Comparison of ENCODE assay signal across 8 cellular contexts in the genomic region with DNA sequence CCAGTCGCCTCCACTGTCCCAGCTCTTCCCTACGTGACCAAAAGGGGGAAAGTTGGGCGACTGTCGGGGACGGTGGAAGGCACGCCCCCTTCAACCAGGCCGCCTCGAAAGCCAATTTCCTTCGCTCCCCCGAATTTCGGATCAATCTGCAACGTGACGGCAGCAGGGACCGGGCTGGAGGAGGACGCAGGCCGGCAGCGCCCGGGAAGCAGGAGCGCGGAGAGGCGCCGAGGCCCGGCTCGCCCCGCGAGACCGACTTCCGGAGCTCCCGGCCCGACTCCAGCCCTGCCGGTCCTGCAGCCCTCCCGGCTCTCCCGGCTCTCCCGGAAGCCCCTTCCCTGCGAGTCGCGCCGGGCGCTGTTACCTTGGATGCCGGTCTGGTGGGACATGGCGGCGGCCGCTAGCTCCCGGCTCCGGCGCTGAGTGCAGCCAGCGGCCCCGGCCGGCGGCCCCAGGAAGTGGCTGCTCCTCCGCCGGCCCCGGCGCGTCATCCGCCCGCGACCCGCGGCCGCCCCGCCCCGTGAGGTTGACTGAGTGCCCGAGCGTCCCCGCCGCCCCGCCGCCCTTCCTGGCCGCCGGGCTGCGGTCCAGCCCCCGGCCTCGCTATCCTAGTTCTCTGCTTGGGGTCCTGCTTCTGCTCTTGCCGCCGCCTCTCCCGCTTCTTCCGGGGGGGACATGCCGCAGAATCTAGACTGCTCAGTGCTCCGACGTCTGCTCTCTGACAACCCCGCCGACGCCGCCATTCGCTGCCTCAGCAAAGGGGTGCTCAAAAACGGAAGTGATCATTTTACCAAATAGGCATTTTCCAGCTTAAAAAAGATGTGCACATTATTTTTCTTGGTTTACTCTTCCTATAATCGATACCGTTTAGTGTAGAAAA. TPM values are rescaled to one million over a fixed set of nuclear protein-coding genes. Genes with fewer than 3 reads are reported as not detected.
DNase-seq lines count a peak whose midpoint lies in the region; ATAC-seq and TF ChIP-seq lines count a peak whose summit lies in the region.

TWF1 (minus strand) TSS at position 461 of the 880 bp plus-strand sequence; CDS start at position 389, 72 bp downstream.

- no peaks in the 10 kb centered on the region for H3K9me3 ChIP-seq in lung (ENCODE audit: control insufficient read depth in 2 of 2, insufficient read depth in 1 of 2, low read length in 1 of 2)

- H3K36me3 ChIP-seq in lung (ENCODE audit: control insufficient read depth in 2 of 2, insufficient read depth in 2 of 2, low read length in 2 of 2), result no peaks in the 10 kb centered on the region

- no peaks in the 10 kb centered on the region for H3K27me3 ChIP-seq in lung (ENCODE audit: control insufficient read depth, insufficient read depth)

- no peak for TF ChIP-seq CTCF in activated CD8-positive, alpha-beta T cell treated with anti-CD3 and anti-CD28 coated beads for 36 hours (IDR thresholded peaks at IDR 0.05)
- no peak for TF ChIP-seq CTCF in lung (IDR thresholded peaks at IDR 0.05; ENCODE audit: control extremely low read depth, extremely low read depth)

- H3K4me1 Mint-ChIP-seq in activated CD8-positive, alpha-beta T cell treated with anti-CD3 and anti-CD28 coated beads for 36 hours (ENCODE audit: low read depth), result peaks cover 34% of the 10 kb centered on the region

- no peaks in the 10 kb centered on the region for H3K27me3 Mint-ChIP-seq in activated CD8-positive, alpha-beta T cell treated with anti-CD3 and anti-CD28 coated beads for 36 hours

- intact Hi-C loops in activated CD8-positive, alpha-beta T cell treated with anti-CD3 and anti-CD28 coated beads for 36 hours (cut with micrococcal nuclease), result loop anchor here (5.0 kb wide), 1 partner anchor 49 kb away; the partner anchor contains the start of genes IRAK4 and PUS7L

- peak within 1 kb of the TSS; percentile 94 to 97 for H3K27ac ChIP-seq in lung (ENCODE audit: low read depth in 1 of 2, low read length in 1 of 2)

- CTCF ChIA-PET in activated CD8-positive, alpha-beta T cell treated with anti-CD3 and anti-CD28 coated beads for 36 hours (lab: Charles Lee), result interaction anchor here (0.8 to 4.6 kb wide), 8 partner anchors 9 to 77 kb away, joined by 3 to 34 read pairs (median 4); partner anchors contain the start of gene TMEM117

- POLR2A ChIA-PET in activated CD8-positive, alpha-beta T cell treated with anti-CD3 and anti-CD28 coated beads for 36 hours (lab: Charles Lee), result interaction anchor here (0.7 to 2.1 kb wide), 12 partner anchors 9 to 70 kb away, joined by 3 to 10 read pairs (median 4); partner anchors contain the start of genes IRAK4, PUS7L and TMEM117

- H3K4me1 ChIP-seq in lung (ENCODE audit: control insufficient read depth in 2 of 2, insufficient read depth in 2 of 2, low read length in 2 of 2), result no peaks in the 10 kb centered on the region

- peak; percentile 97 for ATAC-seq in GM19324 (IDR thresholded peaks at IDR 0.05; ENCODE audit: low FRiP score, unreplicated experiment)
- peak; percentile 93 for ATAC-seq in HG03460 (IDR thresholded peaks at IDR 0.05; ENCODE audit: unreplicated experiment)
- peak; percentile 94 for ATAC-seq in activated CD8-positive, alpha-beta T cell treated with anti-CD3 and anti-CD28 coated beads for 36 hours
- ATAC-seq in lung (ENCODE audit: insufficient read depth, low FRiP score), result peak; percentile 100

- no peaks in the 10 kb centered on the region for H3K9me3 Mint-ChIP-seq in activated CD8-positive, alpha-beta T cell treated with anti-CD3 and anti-CD28 coated beads for 36 hours

- H3K27ac Mint-ChIP-seq in activated CD8-positive, alpha-beta T cell treated with anti-CD3 and anti-CD28 coated beads for 36 hours, result peak within 1 kb of the TSS; percentile 100

- peaks cover 12% of the 10 kb centered on the region for H3K36me3 Mint-ChIP-seq in activated CD8-positive, alpha-beta T cell treated with anti-CD3 and anti-CD28 coated beads for 36 hours (ENCODE audit: low read depth)

- WGBS in lung, 2 donors, result 0% methylated on average over 64 to 89 of the region's 89 CpGs

- DNase-seq in CD1c-positive myeloid dendritic cell (ENCODE audit: extremely low spot score) (peak; percentile 92), NCI-H748 treated with DMSO at 0.1 percent for 48 hours (lab: John Stamatoyannopoulos, UW) (peak; percentile 63), ecto neural progenitor cell (ENCODE audit: low spot score) (peak; percentile 96), lung (ENCODE audit: low spot score) (peak; percentile 88)
- peak; percentile 90 for DNase-seq in activated CD8-positive, alpha-beta T cell treated with anti-CD3 and anti-CD28 coated beads for 36 hours
- peak; percentile 68 to 80 (median 73) for DNase-seq in stimulated activated CD4-positive, alpha-beta T cell treated with anti-CD3 and anti-CD28 coated beads, TNF-alpha, amount 100 ng/mL, for 4 hours (ENCODE audit: low read depth in 3 of 3)

- peak within 1 kb of the TSS; percentile 82 for H3K4me3 Mint-ChIP-seq in activated CD8-positive, alpha-beta T cell treated with anti-CD3 and anti-CD28 coated beads for 36 hours

- peak within 1 kb of the TSS; percentile 99 for H3K4me3 ChIP-seq in lung

RNA-seq across cellular contexts. Expression of gene TWF1, which starts in this region (rescaled TPM):
- total RNA-seq in activated CD8-positive, alpha-beta T cell treated with anti-CD3 and anti-CD28 coated beads for 36 hours, result 10 to 100 TPM; 17.0 to 18.9 TPM
- total RNA-seq in lung, result 10 to 100 TPM; 52.9 to 80.1 TPM
- polyA plus RNA-seq in lung, result 10 to 100 TPM; 33.1 to 44.5 TPM

Comparison
In these comparisons a context has a peak if more than half of its experiments do, and no peak if none do; other contexts are left out.
1. Peak in every context shown above with its lines: DNase-seq, ATAC-seq, H3K4me3 ChIP-seq and H3K27ac ChIP-seq.